2 cellular contexts compared by ENCODE assay signal in the genomic region with DNA sequence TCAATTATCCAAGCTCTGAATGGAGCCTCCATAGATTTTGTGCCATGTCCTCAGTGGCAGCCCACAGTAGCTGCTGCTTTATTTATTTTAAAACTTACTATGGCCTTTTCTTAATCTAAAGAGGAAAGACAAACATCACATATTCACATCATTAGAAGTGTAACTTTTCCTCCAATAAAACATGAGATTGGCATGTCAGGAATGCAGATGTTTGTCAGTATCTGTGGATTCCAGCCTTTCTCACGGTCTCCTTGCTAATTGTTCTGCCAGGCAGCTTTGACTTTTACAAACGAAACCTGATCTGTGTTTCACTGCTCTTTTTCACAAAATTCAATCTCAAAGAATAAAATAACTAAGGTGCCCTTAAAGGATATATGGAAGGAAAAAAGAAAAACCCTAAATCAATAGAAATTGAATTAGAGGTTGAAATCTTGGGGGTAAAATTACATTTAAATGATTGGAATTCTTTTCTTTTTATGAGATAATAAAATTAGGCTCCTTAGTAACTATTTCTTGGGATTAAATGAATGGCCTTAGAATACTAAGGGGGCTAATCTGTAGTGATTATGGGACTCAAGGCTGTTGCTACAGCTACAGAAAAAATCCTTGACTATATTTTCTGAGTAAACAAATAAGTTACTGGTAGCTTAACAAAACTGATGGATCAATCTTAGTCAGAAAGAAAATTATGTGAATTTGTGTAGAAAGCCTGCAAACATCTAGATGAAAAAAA.
TF ChIP-seq lines count a peak whose summit lies in the region.

No MANE protein-coding gene starts in this region.

TF ChIP-seq in WTC11, 78 proteins besides CTCF, POLR2A, EP300 and RAD21:
- TF ChIP-seq CREM (CRISPR knock-in tag; IDR thresholded peaks at IDR 0.05) (no peak), PRRX2 (CRISPR knock-in tag; IDR thresholded peaks at IDR 0.05) (no peak), OVOL2 (CRISPR knock-in tag; IDR thresholded peaks at IDR 0.05; ENCODE audit: borderline replicate concordance) (no peak), JUN (CRISPR knock-in tag; IDR thresholded peaks at IDR 0.05) (no peak), TP53 (CRISPR knock-in tag; IDR thresholded peaks at IDR 0.05) (no peak), TEAD1 (CRISPR knock-in tag; IDR thresholded peaks at IDR 0.05) (no peak; the same call in 1 of the 2 replicates), GABPB1 (CRISPR knock-in tag; IDR thresholded peaks at IDR 0.05) (no peak), NFYB (CRISPR knock-in tag; conservative IDR thresholded peaks at IDR 0.05; ENCODE audit: low read depth) (no peak), ZBTB21 (CRISPR knock-in tag; IDR thresholded peaks at IDR 0.05; ENCODE audit: borderline replicate concordance) (no peak), NR1H2 (CRISPR knock-in tag; IDR thresholded peaks at IDR 0.05) (no peak)
- TF ChIP-seq, protein P1, sequence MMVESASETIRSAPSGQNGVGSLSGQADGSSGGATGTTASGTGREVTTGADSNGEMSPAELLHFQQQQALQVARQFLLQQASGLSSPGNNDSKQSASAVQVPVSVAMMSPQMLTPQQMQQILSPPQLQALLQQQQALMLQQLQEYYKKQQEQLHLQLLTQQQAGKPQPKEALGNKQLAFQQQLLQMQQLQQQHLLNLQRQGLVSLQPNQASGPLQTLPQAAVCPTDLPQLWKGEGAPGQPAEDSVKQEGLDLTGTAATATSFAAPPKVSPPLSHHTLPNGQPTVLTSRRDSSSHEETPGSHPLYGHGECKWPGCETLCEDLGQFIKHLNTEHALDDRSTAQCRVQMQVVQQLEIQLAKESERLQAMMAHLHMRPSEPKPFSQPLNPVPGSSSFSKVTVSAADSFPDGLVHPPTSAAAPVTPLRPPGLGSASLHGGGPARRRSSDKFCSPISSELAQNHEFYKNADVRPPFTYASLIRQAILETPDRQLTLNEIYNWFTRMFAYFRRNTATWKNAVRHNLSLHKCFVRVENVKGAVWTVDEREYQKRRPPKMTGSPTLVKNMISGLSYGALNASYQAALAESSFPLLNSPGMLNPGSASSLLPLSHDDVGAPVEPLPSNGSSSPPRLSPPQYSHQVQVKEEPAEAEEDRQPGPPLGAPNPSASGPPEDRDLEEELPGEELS (CRISPR knock-in tag; IDR thresholded peaks at IDR 0.05): no peak
- TF ChIP-seq, protein P2, sequence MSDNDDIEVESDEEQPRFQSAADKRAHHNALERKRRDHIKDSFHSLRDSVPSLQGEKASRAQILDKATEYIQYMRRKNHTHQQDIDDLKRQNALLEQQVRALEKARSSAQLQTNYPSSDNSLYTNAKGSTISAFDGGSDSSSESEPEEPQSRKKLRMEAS (CRISPR knock-in tag; IDR thresholded peaks at IDR 0.05): no peak
- TF ChIP-seq, protein P3, sequence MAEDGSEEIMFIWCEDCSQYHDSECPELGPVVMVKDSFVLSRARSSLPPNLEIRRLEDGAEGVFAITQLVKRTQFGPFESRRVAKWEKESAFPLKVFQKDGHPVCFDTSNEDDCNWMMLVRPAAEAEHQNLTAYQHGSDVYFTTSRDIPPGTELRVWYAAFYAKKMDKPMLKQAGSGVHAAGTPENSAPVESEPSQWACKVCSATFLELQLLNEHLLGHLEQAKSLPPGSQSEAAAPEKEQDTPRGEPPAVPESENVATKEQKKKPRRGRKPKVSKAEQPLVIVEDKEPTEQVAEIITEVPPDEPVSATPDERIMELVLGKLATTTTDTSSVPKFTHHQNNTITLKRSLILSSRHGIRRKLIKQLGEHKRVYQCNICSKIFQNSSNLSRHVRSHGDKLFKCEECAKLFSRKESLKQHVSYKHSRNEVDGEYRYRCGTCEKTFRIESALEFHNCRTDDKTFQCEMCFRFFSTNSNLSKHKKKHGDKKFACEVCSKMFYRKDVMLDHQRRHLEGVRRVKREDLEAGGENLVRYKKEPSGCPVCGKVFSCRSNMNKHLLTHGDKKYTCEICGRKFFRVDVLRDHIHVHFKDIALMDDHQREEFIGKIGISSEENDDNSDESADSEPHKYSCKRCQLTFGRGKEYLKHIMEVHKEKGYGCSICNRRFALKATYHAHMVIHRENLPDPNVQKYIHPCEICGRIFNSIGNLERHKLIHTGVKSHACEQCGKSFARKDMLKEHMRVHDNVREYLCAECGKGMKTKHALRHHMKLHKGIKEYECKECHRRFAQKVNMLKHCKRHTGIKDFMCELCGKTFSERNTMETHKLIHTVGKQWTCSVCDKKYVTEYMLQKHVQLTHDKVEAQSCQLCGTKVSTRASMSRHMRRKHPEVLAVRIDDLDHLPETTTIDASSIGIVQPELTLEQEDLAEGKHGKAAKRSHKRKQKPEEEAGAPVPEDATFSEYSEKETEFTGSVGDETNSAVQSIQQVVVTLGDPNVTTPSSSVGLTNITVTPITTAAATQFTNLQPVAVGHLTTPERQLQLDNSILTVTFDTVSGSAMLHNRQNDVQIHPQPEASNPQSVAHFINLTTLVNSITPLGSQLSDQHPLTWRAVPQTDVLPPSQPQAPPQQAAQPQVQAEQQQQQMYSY (CRISPR knock-in tag; IDR thresholded peaks at IDR 0.05): no peak
- TF ChIP-seq, protein P4, sequence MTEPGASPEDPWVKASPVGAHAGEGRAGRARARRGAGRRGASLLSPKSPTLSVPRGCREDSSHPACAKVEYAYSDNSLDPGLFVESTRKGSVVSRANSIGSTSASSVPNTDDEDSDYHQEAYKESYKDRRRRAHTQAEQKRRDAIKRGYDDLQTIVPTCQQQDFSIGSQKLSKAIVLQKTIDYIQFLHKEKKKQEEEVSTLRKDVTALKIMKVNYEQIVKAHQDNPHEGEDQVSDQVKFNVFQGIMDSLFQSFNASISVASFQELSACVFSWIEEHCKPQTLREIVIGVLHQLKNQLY (CRISPR knock-in tag; IDR thresholded peaks at IDR 0.05): no peak

TF ChIP-seq in SK-N-SH, 30 proteins besides CTCF, POLR2A, EP300 and RAD21:
- TF ChIP-seq CHD2 (IDR thresholded peaks at IDR 0.05; ENCODE audit: low read length, partially characterized antibody) (no peak), TAF1 (IDR thresholded peaks at IDR 0.05; ENCODE audit: borderline replicate concordance, low read depth, low read length) (no peak), TCF12 (IDR thresholded peaks at IDR 0.05) (no peak), FOXM1 (IDR thresholded peaks at IDR 0.05; ENCODE audit: low read depth) (no peak), RCOR1 (IDR thresholded peaks at IDR 0.05; ENCODE audit: low read length) (no peak), GABPA (IDR thresholded peaks at IDR 0.05; ENCODE audit: low read depth) (no peak)
- TF ChIP-seq, protein P5, sequence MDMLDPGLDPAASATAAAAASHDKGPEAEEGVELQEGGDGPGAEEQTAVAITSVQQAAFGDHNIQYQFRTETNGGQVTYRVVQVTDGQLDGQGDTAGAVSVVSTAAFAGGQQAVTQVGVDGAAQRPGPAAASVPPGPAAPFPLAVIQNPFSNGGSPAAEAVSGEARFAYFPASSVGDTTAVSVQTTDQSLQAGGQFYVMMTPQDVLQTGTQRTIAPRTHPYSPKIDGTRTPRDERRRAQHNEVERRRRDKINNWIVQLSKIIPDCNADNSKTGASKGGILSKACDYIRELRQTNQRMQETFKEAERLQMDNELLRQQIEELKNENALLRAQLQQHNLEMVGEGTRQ (IDR thresholded peaks at IDR 0.05; ENCODE audit: borderline replicate concordance, low read depth, low read length): no peak
- TF ChIP-seq, protein P6, sequence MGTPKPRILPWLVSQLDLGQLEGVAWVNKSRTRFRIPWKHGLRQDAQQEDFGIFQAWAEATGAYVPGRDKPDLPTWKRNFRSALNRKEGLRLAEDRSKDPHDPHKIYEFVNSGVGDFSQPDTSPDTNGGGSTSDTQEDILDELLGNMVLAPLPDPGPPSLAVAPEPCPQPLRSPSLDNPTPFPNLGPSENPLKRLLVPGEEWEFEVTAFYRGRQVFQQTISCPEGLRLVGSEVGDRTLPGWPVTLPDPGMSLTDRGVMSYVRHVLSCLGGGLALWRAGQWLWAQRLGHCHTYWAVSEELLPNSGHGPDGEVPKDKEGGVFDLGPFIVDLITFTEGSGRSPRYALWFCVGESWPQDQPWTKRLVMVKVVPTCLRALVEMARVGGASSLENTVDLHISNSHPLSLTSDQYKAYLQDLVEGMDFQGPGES (IDR thresholded peaks at IDR 0.05; ENCODE audit: low read depth, low read length): no peak
